8 cellular contexts compared by ENCODE assay signal in the genomic region with DNA sequence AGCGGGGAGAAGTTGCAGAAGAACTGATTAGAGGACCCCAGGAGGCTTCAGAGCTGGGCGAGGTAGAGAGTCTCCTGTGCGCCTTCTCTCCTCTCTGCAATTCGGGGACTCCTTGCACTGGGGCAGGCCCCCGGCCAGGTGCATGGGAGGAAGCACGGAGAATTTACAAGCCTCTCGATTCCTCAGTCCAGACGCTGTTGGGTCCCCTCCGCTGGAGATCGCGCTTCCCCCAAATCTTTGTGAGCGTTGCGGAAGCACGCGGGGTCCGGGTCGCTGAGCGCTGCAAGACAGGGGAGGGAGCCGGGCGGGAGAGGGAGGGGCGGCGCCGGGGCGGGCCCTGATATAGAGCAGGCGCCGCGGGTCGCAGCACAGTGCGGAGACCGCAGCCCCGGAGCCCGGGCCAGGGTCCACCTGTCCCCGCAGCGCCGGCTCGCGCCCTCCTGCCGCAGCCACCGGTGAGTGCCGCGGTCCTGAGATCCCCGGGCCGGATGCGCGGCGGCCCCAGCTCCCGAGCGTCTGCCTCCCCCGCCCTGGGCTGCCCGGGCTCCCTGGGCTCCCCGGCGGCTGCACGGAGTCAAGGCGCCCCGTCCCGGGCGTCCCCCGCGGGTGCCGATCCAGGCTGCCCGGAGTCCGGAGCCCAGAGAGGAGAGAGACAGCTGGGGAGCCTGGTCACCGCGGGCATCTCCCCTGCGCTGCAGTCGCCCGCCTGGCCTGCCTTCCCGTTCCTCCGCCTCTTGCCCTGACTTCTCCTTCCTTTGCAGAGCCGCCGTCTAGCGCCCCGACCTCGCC. TPM values are rescaled to one million over a fixed set of nuclear protein-coding genes. Genes with fewer than 3 reads are reported as not detected.
DNase-seq lines count a peak whose midpoint lies in the region; ATAC-seq, FAIRE-seq and TF ChIP-seq lines count a peak whose summit lies in the region.

PLAU (plus strand) TSS at position 369 of the 789 bp plus-strand sequence. CDS start 424 bp downstream, outside the sequence.

- H2AFZ ChIP-seq in fibroblast of lung (ENCODE audit: low read length), result peak within 1 kb of the TSS; percentile 27

- H3K9ac ChIP-seq in fibroblast of lung (ENCODE audit: insufficient read depth, low read length), result peak within 1 kb of the TSS; percentile 81

- H3K36me3 ChIP-seq in fibroblast of lung (ENCODE audit: control insufficient read depth, insufficient read depth, low read length), result peaks cover 25% of the 10 kb centered on the region

- peaks cover 43% of the 10 kb centered on the region for H3K4me1 ChIP-seq in fibroblast of lung (ENCODE audit: control insufficient read depth, extremely low read depth, insufficient read depth, low read length)

- TF ChIP-seq CTCF in fibroblast of lung (conservative IDR thresholded peaks at IDR 0.05 in 1 of 2, IDR thresholded peaks at IDR 0.05 in 1 of 2; ENCODE audit: low read depth in 1 of 2, low read length in 2 of 2) (no peak), natural killer cell (IDR thresholded peaks at IDR 0.05) (no peak)

- H3K4me2 ChIP-seq in fibroblast of lung (ENCODE audit: extremely low read depth, insufficient read depth, low read length), result peak within 1 kb of the TSS; percentile 98

- H3K36me3 Mint-ChIP-seq in activated CD8-positive, alpha-beta memory T cell treated with anti-CD3 and anti-CD28 coated beads, Interleukin-2, amount 10 ng/mL, durations not matched to agents 7 days and 5 days, result peaks cover 11% of the 10 kb centered on the region
- no peaks in the 10 kb centered on the region for H3K36me3 Mint-ChIP-seq in natural killer cell

- peaks cover 44% of the 10 kb centered on the region for H3K79me2 ChIP-seq in fibroblast of lung (ENCODE audit: control insufficient read depth, insufficient read depth, low read length)

- H3K27ac ChIP-seq in fibroblast of lung (ENCODE audit: insufficient read depth, low read length), result peak within 1 kb of the TSS; percentile 100

- intact Hi-C loops in natural killer cell (cut with micrococcal nuclease), result no loop called here

- no peaks in the 10 kb centered on the region for H3K27me3 ChIP-seq in fibroblast of lung (ENCODE audit: control insufficient read depth, insufficient read depth, low read length)

- H3K27me3 Mint-ChIP-seq in activated CD8-positive, alpha-beta memory T cell treated with anti-CD3 and anti-CD28 coated beads, Interleukin-2, amount 10 ng/mL, durations not matched to agents 7 days and 5 days, result peaks cover 34% of the 10 kb centered on the region
- H3K27me3 Mint-ChIP-seq in natural killer cell (ENCODE audit: low read depth in 2 of 2), result peaks cover 23 to 32% of the 10 kb centered on the region in 2 donors

- H3K9me3 Mint-ChIP-seq in activated CD8-positive, alpha-beta memory T cell treated with anti-CD3 and anti-CD28 coated beads, Interleukin-2, amount 10 ng/mL, durations not matched to agents 7 days and 5 days (ENCODE audit: low read depth), result no peaks in the 10 kb centered on the region
- H3K9me3 Mint-ChIP-seq in natural killer cell, result no peaks in the 10 kb centered on the region

- H3K4me3 ChIP-seq in fibroblast of lung (replicated peaks in 1 of 4; ENCODE audit: control extremely low read depth in 1 of 4, insufficient read depth in 1 of 4, low read depth in 3 of 4, low read length in 4 of 4), result peak within 1 kb of the TSS; percentile 72 to 88 (median 84)

- H3K27ac Mint-ChIP-seq in activated CD8-positive, alpha-beta memory T cell treated with anti-CD3 and anti-CD28 coated beads, Interleukin-2, amount 10 ng/mL, durations not matched to agents 7 days and 5 days, result peak within 1 kb of the TSS; percentile 70
- H3K27ac Mint-ChIP-seq in natural killer cell, result peak within 1 kb of the TSS in 1 of 2 donors; percentile 91

- CTCF ChIA-PET in activated CD8-positive, alpha-beta memory T cell treated with anti-CD3 and anti-CD28 coated beads, Interleukin-2, amount 10 ng/mL, durations not matched to agents 7 days and 5 days (lab: Charles Lee), result interaction anchor here (0.8 to 4.7 kb wide), 13 partner anchors 8 to 193 kb away, joined by 3 to 28 read pairs (median 4); no protein-coding TSS in a partner anchor

- peak; percentile 73 for ATAC-seq in activated CD8-positive, alpha-beta memory T cell treated with anti-CD3 and anti-CD28 coated beads, Interleukin-2, amount 10 ng/mL, durations not matched to agents 7 days and 5 days
- peak; percentile 28 to 56 (median 53) for ATAC-seq in natural killer cell

- H3K4me3 Mint-ChIP-seq in activated CD8-positive, alpha-beta memory T cell treated with anti-CD3 and anti-CD28 coated beads, Interleukin-2, amount 10 ng/mL, durations not matched to agents 7 days and 5 days, result peak within 1 kb of the TSS; percentile 86
- H3K4me3 Mint-ChIP-seq in natural killer cell, result peak within 1 kb of the TSS; percentile 93

- DNase-seq in NCI-H345 (lab: John Stamatoyannopoulos, UW) (peak; percentile 21), NCI-H345 treated with DMSO at 0.1 percent for 48 hours (lab: John Stamatoyannopoulos, UW; ENCODE audit: unreplicated experiment) (no peak), MV-4-11 (lab: John Stamatoyannopoulos, UW) (peak; percentile 58), fibroblast of lung (ENCODE audit: low read depth in 2 of 2) (peak; percentile 39 to 47), natural killer cell (peak; percentile 39), urothelium cell line (ENCODE audit: low spot score) (peak; percentile 46), DMS153 (lab: John Stamatoyannopoulos, UW) (no peak)
- peak; percentile 60 for DNase-seq in activated CD8-positive, alpha-beta memory T cell treated with anti-CD3 and anti-CD28 coated beads, Interleukin-2, amount 10 ng/mL, durations not matched to agents 7 days and 5 days

- no peaks in the 10 kb centered on the region for H4K20me1 ChIP-seq in fibroblast of lung (ENCODE audit: control insufficient read depth, extremely low read depth, insufficient read depth, low read length)

- no peaks in the 10 kb centered on the region for H3K9me3 ChIP-seq in fibroblast of lung (ENCODE audit: control insufficient read depth, insufficient read depth, low read depth, low read length)

- peaks cover 38% of the 10 kb centered on the region for H3K4me1 Mint-ChIP-seq in activated CD8-positive, alpha-beta memory T cell treated with anti-CD3 and anti-CD28 coated beads, Interleukin-2, amount 10 ng/mL, durations not matched to agents 7 days and 5 days
- peaks cover 31 to 34% of the 10 kb centered on the region in 2 donors for H3K4me1 Mint-ChIP-seq in natural killer cell

- FAIRE-seq in urothelium cell line (lab: Jason Lieb, UNC), result no peak

RNA-seq across cellular contexts. Expression of gene PLAU, which starts in this region (rescaled TPM):
- total RNA-seq in activated CD8-positive, alpha-beta memory T cell treated with anti-CD3 and anti-CD28 coated beads, Interleukin-2, amount 10 ng/mL, durations not matched to agents 7 days and 5 days, result 1 to 10 TPM; 2.2 to 4.8 TPM
- total RNA-seq in fibroblast of lung (60.1 and 93.6 TPM in 2 replicates), natural killer cell (1 to 10 TPM in 1 of 3 donors, under 1 TPM in 2; 0.12 to 1.6 (median 0.32) TPM)
- 98.9 and 332 TPM in 2 replicates for polyA plus RNA-seq in fibroblast of lung
- 90.2 and 305 TPM in 2 replicates for polyA plus RNA-seq in fibroblast of lung (2012)
- polyA minus RNA-seq in fibroblast of lung (ENCODE audit: low replicate concordance), result 90.1 and 281 TPM in 2 replicates

Comparison
In these comparisons a context has a peak if more than half of its experiments do, and no peak if none do; other contexts are left out.
1. RNA of gene PLAU (total RNA-seq): 60.1 to 93.6 TPM in fibroblast of lung; 2.2 to 4.8 TPM in activated CD8-positive, alpha-beta memory T cell treated with anti-CD3 and anti-CD28 coated beads, Interleukin-2, amount 10 ng/mL, durations not matched to agents 7 days and 5 days and 0.12 to 1.6 TPM in natural killer cell; every median in the first group is over 10 times any median in the second.
2. DNase-seq: peak in NCI-H345 (single experiment), MV-4-11 (single experiment), activated CD8-positive, alpha-beta memory T cell treated with anti-CD3 and anti-CD28 coated beads, Interleukin-2, amount 10 ng/mL, durations not matched to agents 7 days and 5 days (single experiment), fibroblast of lung (2 of 2), natural killer cell (single experiment) and urothelium cell line (single experiment); none in NCI-H345 treated with DMSO at 0.1 percent for 48 hours (single experiment) and DMS153 (single experiment).